16 cellular contexts compared by ENCODE assay signal in genomic region chr2:84700006-84700405, GRCh38.
A peak's percentile ranks its signal among the peaks of the same experiment; 100 is the strongest.
DNase-seq lines count a peak whose midpoint lies in the region; ATAC-seq, FAIRE-seq and TF ChIP-seq lines count a peak whose summit lies in the region.
"Had no signal": no experiment of that assay in that cellular context is flagged by ENCODE, and none has a peak within 500 bp of the region (broad histone marks: within the 10 kb centered on the region; RNA-seq: fewer than 3 reads in every experiment).

No MANE protein-coding gene starts in this region.

- no peaks in the 10 kb centered on the region for H3K4me1 ChIP-seq in A549
- peaks cover 2 to 13% of the 10 kb centered on the region in 2 donors for H3K4me1 ChIP-seq in naive thymus-derived CD4-positive, alpha-beta T cell (ENCODE audit: control insufficient read depth in 2 of 2, insufficient read depth in 2 of 2, low read length in 2 of 2)
- H3K4me1 ChIP-seq: BE2C, HAP-1 had no signal

- TF ChIP-seq POLR2A in A549 (IDR thresholded peaks at IDR 0.05; ENCODE audit: low read length): no peak

- TF ChIP-seq RAD21 in A549 (conservative IDR thresholded peaks at IDR 0.05 in 1 of 2, IDR thresholded peaks at IDR 0.05 in 1 of 2): no peak

- CTCF ChIA-PET in A549 (lab: Yijun Ruan, JAX) (interaction anchor here (1.0 kb wide), 1 partner anchor 9 kb away, joined by 3 read pairs; no protein-coding TSS in a partner anchor), T-cell (lab: Charles Lee) (no interaction called here)
- CTCF ChIA-PET in naive thymus-derived CD4-positive, alpha-beta T cell (lab: Charles Lee): no interaction called here

- no peak overlapping the region for H3K4me2 ChIP-seq in A549

- no peaks in the 10 kb centered on the region for H3K27me3 Mint-ChIP-seq in T-cell
- peaks cover 0 to 3% (median 0%) of the 10 kb centered on the region in 5 donors for H3K27me3 Mint-ChIP-seq in naive thymus-derived CD4-positive, alpha-beta T cell
- H3K27me3 Mint-ChIP-seq: CD4-positive, alpha-beta memory T cell had no signal

- TF ChIP-seq EP300 in A549 (IDR thresholded peaks at IDR 0.05): no peak

- peaks cover 17 to 35% (median 17%) of the 10 kb centered on the region in 3 donors for H3K4me1 Mint-ChIP-seq in T-cell
- peaks cover 0 to 69% (median 43%) of the 10 kb centered on the region in 7 donors for H3K4me1 Mint-ChIP-seq in naive thymus-derived CD4-positive, alpha-beta T cell

- TF ChIP-seq CTCF in A549 (IDR thresholded peaks at IDR 0.05): no peak

- H3K36me3 ChIP-seq in naive thymus-derived CD4-positive, alpha-beta T cell (ENCODE audit: control insufficient read depth in 2 of 3, insufficient read depth in 3 of 3, low read length in 3 of 3): no peaks in the 10 kb centered on the region
- H3K36me3 ChIP-seq: BE2C, HAP-1 had no signal

- no peak overlapping the region for H3K4me3 Mint-ChIP-seq in T-cell
- H3K4me3 Mint-ChIP-seq in naive thymus-derived CD4-positive, alpha-beta T cell: no peak overlapping the region
- H3K4me3 Mint-ChIP-seq: CD4-positive, alpha-beta memory T cell had no signal

- H3K36me3 Mint-ChIP-seq in T-cell: peaks cover 5% of the 10 kb centered on the region
- H3K36me3 Mint-ChIP-seq in naive thymus-derived CD4-positive, alpha-beta T cell: peaks cover 16 to 37% (median 23%) of the 10 kb centered on the region in 5 donors

- peaks cover 4% of the 10 kb centered on the region; the same call in 1 of the 3 replicates for H3K9me3 ChIP-seq in A549
- no peaks in the 10 kb centered on the region for H3K9me3 ChIP-seq in naive thymus-derived CD4-positive, alpha-beta T cell (ENCODE audit: control insufficient read depth in 2 of 3, low read length in 3 of 3)
- H3K9me3 ChIP-seq: BE2C, HAP-1 had no signal

- H3K27ac ChIP-seq in A549: no peak overlapping the region
- no peak overlapping the region for H3K27ac ChIP-seq in naive thymus-derived CD4-positive, alpha-beta T cell (ENCODE audit: low read depth, low read length)
- H3K27ac ChIP-seq: C4-2B had no signal

- no peak for DNase-seq in A549 (ENCODE audit: low read depth in 1 of 2, low spot score in 1 of 2)
- DNase-seq in DMS53 (lab: John Stamatoyannopoulos, UW): peak; percentile 81
- DNase-seq in T-cell: no peak
- no peak for DNase-seq in naive thymus-derived CD4-positive, alpha-beta T cell
- no peak for DNase-seq in activated CD4-positive, alpha-beta T cell treated with anti-CD3 and anti-CD28 coated beads for 4 hours
- no peak for DNase-seq in Right ventricle myocardium inferior (ENCODE audit: missing footprints)
- DNase-seq: BE2C; CD4-positive, alpha-beta memory T cell; COR-L47; DMS153; GF-D8 had no signal

- POLR2A ChIA-PET in A549 (lab: Yijun Ruan, JAX): no interaction called here
- POLR2A ChIA-PET in T-cell (lab: Charles Lee): no interaction called here
- POLR2A ChIA-PET in naive thymus-derived CD4-positive, alpha-beta T cell (lab: Charles Lee): interaction anchor here (0.6 to 1.5 kb wide), 3 partner anchors 9 to 190 kb away, joined by 3 read pairs; no protein-coding TSS in a partner anchor

- H3K27ac Mint-ChIP-seq in T-cell: peak overlapping the region; percentile 23 to 39
- H3K27ac Mint-ChIP-seq in naive thymus-derived CD4-positive, alpha-beta T cell: peak overlapping the region in 6 of 9 donors; percentile 0 to 61 (median 28)

- FAIRE-seq in A549 (lab: Jason Lieb, UNC): no peak
- FAIRE-seq: D721Med, H1 had no signal

- H3K27me3 ChIP-seq in naive thymus-derived CD4-positive, alpha-beta T cell (ENCODE audit: control insufficient read depth in 2 of 2, insufficient read depth in 2 of 2, low read length in 2 of 2): no peaks in the 10 kb centered on the region
- H3K27me3 ChIP-seq: BE2C had no signal

- 41% methylated on average over 3 of the region's 3 CpGs for WGBS in A549 (ENCODE audit: missing lambda C conversion rate)

- peaks cover 6 to 18% (median 10%) of the 10 kb centered on the region in 3 donors for H3K9me3 Mint-ChIP-seq in T-cell
- H3K9me3 Mint-ChIP-seq in naive thymus-derived CD4-positive, alpha-beta T cell: peaks cover 3 to 66% (median 25%) of the 10 kb centered on the region in 11 donors

- ATAC-seq in A549 (no peak), T-cell (replicated peaks in 1 of 4) (no peak), HG02759 (IDR thresholded peaks at IDR 0.05; ENCODE audit: unreplicated experiment) (no peak), Right ventricle myocardium inferior (no peak)
- ATAC-seq in naive thymus-derived CD4-positive, alpha-beta T cell: no peak

- intact Hi-C loops in naive thymus-derived CD4-positive, alpha-beta T cell (cut with micrococcal nuclease): no loop called here
- intact Hi-C loops in Right ventricle myocardium inferior (cut with DNase I): no loop called here

- H3K4me3 ChIP-seq in A549: no peak overlapping the region
- no peak overlapping the region for H3K4me3 ChIP-seq in naive thymus-derived CD4-positive, alpha-beta T cell (ENCODE audit: low read length)
- H3K4me3 ChIP-seq: HAP-1 had no signal

TF ChIP-seq in A549, 52 proteins besides CTCF, POLR2A, EP300 and RAD21:
- no peak for TF ChIP-seq HMGXB4 (CRISPR knock-in tag; IDR thresholded peaks at IDR 0.05; ENCODE audit: borderline replicate concordance)
- no peak for TF ChIP-seq ZNF302 (CRISPR knock-in tag; IDR thresholded peaks at IDR 0.05)
- TF ChIP-seq JUN (IDR thresholded peaks at IDR 0.05): no peak
- no peak for TF ChIP-seq FOSL2 (IDR thresholded peaks at IDR 0.05)
- peak; percentile 43; the same call in 1 of the 2 replicates for TF ChIP-seq FOSL2 (CRISPR knock-in tag; IDR thresholded peaks at IDR 0.05)
- TF ChIP-seq SMC3 (IDR thresholded peaks at IDR 0.05): no peak
